ENCODE assay signal across 20 cellular contexts in genomic region chr2:181646415-181646987, GRCh38. TPM values are rescaled to one million over a fixed set of nuclear protein-coding genes. Genes with fewer than 3 reads are reported as not detected.
"Had no signal": no experiment of that assay in that cellular context is flagged by ENCODE, and none has a peak within 500 bp of the region (broad histone marks: within the 10 kb centered on the region; RNA-seq: fewer than 3 reads in every experiment).

No MANE protein-coding gene starts in this region.

- H3K36me3 ChIP-seq: esophagus squamous epithelium, heart right ventricle had no signal

- H3K9me3 ChIP-seq: esophagus squamous epithelium, heart right ventricle had no signal

- DNase-seq: activated CD4-positive, alpha-beta T cell treated with anti-CD3 and anti-CD28 coated beads for 48 hours; activated naive CD4-positive, alpha-beta T cell treated with Interleukin-2 at 50 U/mL for 16 hours; activated naive CD8-positive, alpha-beta T cell treated with anti-CD3 and anti-CD28 coated beads, Interleukin-2, amount 50 U/mL, for 24 hours; dorsolateral prefrontal cortex; esophagus squamous epithelium; foreskin keratinocyte; heart right ventricle; kidney; mesendoderm; nephron progenitor cell; stimulated activated CD4-positive, alpha-beta T cell treated with anti-CD3 and anti-CD28 coated beads, Interleukin-2, amount 100 ng/mL, for 24 hours; stimulated activated naive B cell treated with anti-CD40 and anti-IgM and Interleukin-4, amounts not matched to agents 10 μg/mL and 1 μg/mL and 100 μg/mL, for 72 hours; trophoblast cell had no signal

- ATAC-seq: activated naive CD8-positive, alpha-beta T cell treated with anti-CD3 and anti-CD28 coated beads, Interleukin-2, amount 50 U/mL, for 24 hours; foreskin keratinocyte; heart right ventricle; sciatic nerve; stimulated activated naive B cell treated with anti-CD40 and anti-IgM and Interleukin-4, amounts not matched to agents 10 μg/mL and 1 μg/mL and 100 μg/mL, for 72 hours; WTC11 had no signal

- H3K4me1 ChIP-seq: esophagus squamous epithelium, foreskin keratinocyte, heart right ventricle had no signal

- H3K4me3 ChIP-seq: dorsolateral prefrontal cortex, esophagus squamous epithelium, heart right ventricle had no signal

- H3K27ac ChIP-seq: dorsolateral prefrontal cortex, esophagus squamous epithelium, foreskin keratinocyte, heart right ventricle had no signal

RNA-seq across cellular contexts. Expression of gene CERKL, which starts 10.4 kb away (rescaled TPM):
- total RNA-seq: activated T-helper 1 cell treated with anti-CD3 and anti-CD28 coated beads, Interleukin-12 subunit alpha, Interleukin-12 subunit beta, Interleukin-2, Interleukin-4 antibody, amounts not matched to agents 30 ng/mL and 10 ng/mL and 1 ng/mL, durations not matched to agents 14 hours and 24 hours and 36 hours; foreskin keratinocyte; heart right ventricle; osteoblast; pulmonary artery endothelial cell; sciatic nerve had no signal
- polyA plus RNA-seq: heart right ventricle had no signal

RNA-seq across cellular contexts. Expression of gene NEUROD1, which starts 33.8 kb away (rescaled TPM):
- total RNA-seq: activated T-helper 1 cell treated with anti-CD3 and anti-CD28 coated beads, Interleukin-12 subunit alpha, Interleukin-12 subunit beta, Interleukin-2, Interleukin-4 antibody, amounts not matched to agents 30 ng/mL and 10 ng/mL and 1 ng/mL, durations not matched to agents 14 hours and 24 hours and 36 hours; astrocyte; esophagus squamous epithelium; foreskin keratinocyte; heart right ventricle; kidney; liver; osteoblast; pulmonary artery endothelial cell; sciatic nerve had no signal
- polyA plus RNA-seq: foreskin keratinocyte, heart right ventricle, liver had no signal
